Comparison of ENCODE assay signal across 26 cellular contexts in the genomic region with DNA sequence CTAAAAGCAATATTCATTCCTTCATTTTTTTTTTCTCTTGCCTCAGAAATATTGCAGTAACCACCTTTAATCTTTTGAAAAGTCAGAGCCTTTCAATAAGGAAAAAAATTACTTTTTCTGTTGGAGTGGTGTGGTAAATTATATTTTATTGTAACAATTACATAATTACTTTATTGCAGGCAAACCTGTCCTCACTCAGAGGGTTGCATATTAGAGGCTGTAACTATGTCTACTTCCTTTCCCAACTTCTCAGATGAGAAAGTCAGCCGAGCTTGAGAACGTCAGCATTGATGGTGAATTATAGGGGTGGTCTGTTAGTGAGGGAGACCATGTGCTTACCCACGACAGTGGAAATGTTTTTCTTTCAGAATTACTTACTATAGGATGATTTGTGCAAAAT.
"Had no signal": no experiment of that assay in that cellular context is flagged by ENCODE, and none has a peak within 500 bp of the region (broad histone marks: within the 10 kb centered on the region; RNA-seq: fewer than 3 reads in every experiment).

No MANE protein-coding gene starts in this region.

- H3K36me3 Mint-ChIP-seq: immature natural killer cell, mesothelial cell of epicardium, naive B cell had no signal

- H3K36me3 ChIP-seq: esophagus squamous epithelium, gastrocnemius medialis, heart right ventricle, left lung, lower lobe of right lung had no signal

- H3K4me1 ChIP-seq: esophagus squamous epithelium, gastrocnemius medialis, heart right ventricle, left lung, lower lobe of right lung had no signal

- H3K27ac ChIP-seq: epithelial cell of prostate, esophagus squamous epithelium, gastrocnemius medialis, heart right ventricle, left lung, lower lobe of right lung had no signal

- H3K4me1 Mint-ChIP-seq: immature natural killer cell, mesothelial cell of epicardium, naive B cell had no signal

- H3K27me3 ChIP-seq: gastrocnemius medialis, left lung had no signal

- H3K4me3 Mint-ChIP-seq: dendritic cell treated with granulocyte-macrophage colony-stimulating factor and Interleukin-4, amounts not matched to agents 40 ng/mL and 50 ng/mL, for 4 days; effector memory CD8-positive, alpha-beta T cell; endodermal cell; immature natural killer cell; mesothelial cell of epicardium; naive B cell had no signal

- H3K9me3 ChIP-seq: esophagus squamous epithelium, gastrocnemius medialis, heart right ventricle, left lung, lower lobe of right lung had no signal

- H3K27ac Mint-ChIP-seq: dendritic cell treated with granulocyte-macrophage colony-stimulating factor and Interleukin-4, amounts not matched to agents 40 ng/mL and 50 ng/mL, for 4 days; effector memory CD8-positive, alpha-beta T cell; endodermal cell; immature natural killer cell; mesothelial cell of epicardium; naive B cell had no signal

- ATAC-seq: effector memory CD8-positive, alpha-beta T cell; esophagus mucosa; gastrocnemius medialis; heart right ventricle; left lung; left ventricle myocardium superior; lower lobe of right lung had no signal

- H3K4me3 ChIP-seq: esophagus squamous epithelium, gastrocnemius medialis, heart right ventricle, left lung, lower lobe of right lung had no signal

- H3K9me3 Mint-ChIP-seq: dendritic cell treated with granulocyte-macrophage colony-stimulating factor and Interleukin-4, amounts not matched to agents 40 ng/mL and 50 ng/mL, for 4 days; effector memory CD8-positive, alpha-beta T cell; endodermal cell; immature natural killer cell; mesothelial cell of epicardium had no signal

- DNase-seq: cortex of kidney; effector CD8-positive, alpha-beta T cell; effector memory CD8-positive, alpha-beta T cell; endodermal cell; erythroblast; esophagus squamous epithelium; foreskin fibroblast; foreskin melanocyte; gastrocnemius medialis; glutamatergic neuron; head of caudate nucleus; heart right ventricle; hippocampal formation; immature natural killer cell; islet precursor cell; kidney; kidney glomerular epithelial cell; left lung; left ventricle myocardium superior; lower lobe of right lung; mesenchymal stem cell; naive B cell had no signal
